Comparison of ENCODE assay signal across 9 cellular contexts in genomic region chr4:145732001-145732400, GRCh38. TPM values are rescaled to one million over a fixed set of nuclear protein-coding genes. Genes with fewer than 3 reads are reported as not detected.
DNase-seq lines count a peak whose midpoint lies in the region; FAIRE-seq and TF ChIP-seq lines count a peak whose summit lies in the region.
"Had no signal": no experiment of that assay in that cellular context is flagged by ENCODE, and none has a peak within 500 bp of the region (broad histone marks: within the 10 kb centered on the region; RNA-seq: fewer than 3 reads in every experiment).

No MANE protein-coding gene starts in this region.

- H3K9me3 ChIP-seq in PC-9 (ENCODE audit: insufficient read depth, low read depth) (no peaks in the 10 kb centered on the region), endothelial cell of umbilical vein (replicated peaks; ENCODE audit: control insufficient read depth, insufficient read depth, low read length) (no peaks in the 10 kb centered on the region), osteoblast (ENCODE audit: low read depth, low read length) (no peaks in the 10 kb centered on the region)

- no peaks in the 10 kb centered on the region for H3K27me3 Mint-ChIP-seq in Calu3 (ENCODE audit: unreplicated experiment)

- H3K27me3 ChIP-seq in PC-9 (ENCODE audit: insufficient read depth, low read depth) (no peaks in the 10 kb centered on the region), endothelial cell of umbilical vein (ENCODE audit: control insufficient read depth in 2 of 2, insufficient read depth in 2 of 2, low read length in 2 of 2) (no peaks in the 10 kb centered on the region), osteoblast (ENCODE audit: insufficient read depth, low read length) (no peaks in the 10 kb centered on the region)

- H4K20me1 ChIP-seq in PC-9 (ENCODE audit: insufficient read depth) (no peaks in the 10 kb centered on the region), endothelial cell of umbilical vein (replicated peaks; ENCODE audit: control insufficient read depth, extremely low read depth, insufficient read depth, low read length) (no peaks in the 10 kb centered on the region), osteoblast (ENCODE audit: insufficient read depth, low read length) (no peaks in the 10 kb centered on the region)

- peaks cover 32% of the 10 kb centered on the region for H3F3A ChIP-seq in PC-9 (ENCODE audit: insufficient read depth, low read depth)

- DNase-seq in Calu3 (no peak), PC-9 (no peak), endothelial cell of umbilical vein (ENCODE audit: low read depth, low spot score) (peak; percentile 8), osteoblast (ENCODE audit: insufficient read length, low spot score, missing footprints) (peak; percentile 63), NCI-H128 (lab: John Stamatoyannopoulos, UW; ENCODE audit: unreplicated experiment) (no peak), NOMO-1 treated with DMSO at 0.1 percent for 48 hours (lab: John Stamatoyannopoulos, UW; ENCODE audit: unreplicated experiment) (no peak), NCI-H510A (lab: John Stamatoyannopoulos, UW) (no peak), kidney glomerular epithelial cell (lab: John Stamatoyannopoulos, UW) (no peak)
- DNase-seq: activated CD8-positive, alpha-beta memory T cell treated with anti-CD3 and anti-CD28 coated beads, Interleukin-2, amount 50 U/mL, for 48 hours had no signal

- H3K4me3 ChIP-seq in PC-9 (peak overlapping the region; percentile 43; the same call in 1 of the 2 replicates), endothelial cell of umbilical vein (replicated peaks in 1 of 3; ENCODE audit: insufficient read depth in 1 of 3, low read depth in 1 of 3, low read length in 3 of 3) (no peak overlapping the region), osteoblast (ENCODE audit: insufficient read depth, low read length) (no peak overlapping the region)

- peak overlapping the region; percentile 74 for H3K27ac Mint-ChIP-seq in Calu3 (ENCODE audit: unreplicated experiment)

- no peak for TF ChIP-seq CTCF in Calu3 (IDR thresholded peaks at IDR 0.05; ENCODE audit: unreplicated experiment)
- TF ChIP-seq CTCF in PC-9 (conservative IDR thresholded peaks at IDR 0.05), result no peak
- no peak for TF ChIP-seq CTCF in endothelial cell of umbilical vein (IDR thresholded peaks at IDR 0.05; ENCODE audit: extremely low read depth in 1 of 2, insufficient read depth in 1 of 2, low read depth in 1 of 2, low read length in 2 of 2)
- TF ChIP-seq CTCF in osteoblast (IDR thresholded peaks at IDR 0.05; ENCODE audit: extremely low read depth, low read depth, low read length), result no peak

- H3K4me2 ChIP-seq in PC-9 (peak overlapping the region; percentile 79), endothelial cell of umbilical vein (ENCODE audit: insufficient read depth, low read length) (peak overlapping the region; percentile 63), osteoblast (ENCODE audit: insufficient read depth, low read length) (peak overlapping the region; percentile 75)

- H2AFZ ChIP-seq in PC-9 (0 out of 2 replicates have a peak overlapping the region, but pooled peaks have one; percentile 28), endothelial cell of umbilical vein (ENCODE audit: low read depth, low read length) (peak overlapping the region; percentile 86), osteoblast (ENCODE audit: low read length) (peak overlapping the region; percentile 76)

- no peak for TF ChIP-seq POLR2A in endothelial cell of umbilical vein (IDR thresholded peaks at IDR 0.05; ENCODE audit: low read depth, low read length)

- BruUV-seq in Calu3 (replicated peaks; lab: Mats Ljungman, UMichigan), result no TSS peak
- TSS peak; percentile 41 for BruUV-seq in PC-9 (replicated peaks; lab: Mats Ljungman, UMichigan)
- BruUV-seq in endothelial cell of umbilical vein (replicated peaks; lab: Mats Ljungman, UMichigan), result no TSS peak

- peaks cover 23% of the 10 kb centered on the region for H3K36me3 Mint-ChIP-seq in Calu3 (ENCODE audit: insufficient read depth, unreplicated experiment)

- POLR2A ChIA-PET in PC-9 (lab: Charles Lee; ENCODE audit: unreplicated experiment), result no interaction called here
- POLR2A ChIA-PET in endothelial cell of umbilical vein (lab: Charles Lee), result no interaction called here

- FAIRE-seq in endothelial cell of umbilical vein (lab: Jason Lieb, UNC), result no peak

- peaks cover 29% of the 10 kb centered on the region for H3K4me1 Mint-ChIP-seq in Calu3 (ENCODE audit: low read depth, unreplicated experiment)

- H3K79me2 ChIP-seq in PC-9 (ENCODE audit: low read depth), result no peaks in the 10 kb centered on the region
- H3K79me2 ChIP-seq in endothelial cell of umbilical vein (ENCODE audit: control insufficient read depth, insufficient read depth, low read length), result no peaks in the 10 kb centered on the region
- no peaks in the 10 kb centered on the region for H3K79me2 ChIP-seq in osteoblast (ENCODE audit: insufficient read depth, low read length)

- no peaks in the 10 kb centered on the region for H3K9me3 Mint-ChIP-seq in Calu3 (ENCODE audit: low read depth, unreplicated experiment)

- no peaks in the 10 kb centered on the region for H3K9me1 ChIP-seq in endothelial cell of umbilical vein (replicated peaks; ENCODE audit: control insufficient read depth, extremely low read depth, insufficient read depth, low read length)

- H3K36me3 ChIP-seq in PC-9 (ENCODE audit: low read depth) (no peaks in the 10 kb centered on the region), endothelial cell of umbilical vein (ENCODE audit: control insufficient read depth in 2 of 2, extremely low read depth in 1 of 2, insufficient read depth in 2 of 2, low read length in 2 of 2) (no peaks in the 10 kb centered on the region), osteoblast (ENCODE audit: insufficient read depth, low read length) (no peaks in the 10 kb centered on the region)

- H3K4me3 Mint-ChIP-seq in Calu3 (ENCODE audit: low read depth, unreplicated experiment), result peak overlapping the region; percentile 59

- intact Hi-C loops in Calu3 (cut with micrococcal nuclease; ENCODE audit: unreplicated experiment) (loop anchor here (5.0 to 10.0 kb wide), 4 partner anchors 50 to 247 kb away; partner anchors contain the start of genes C4orf51, SMAD1 and ZNF827), PC-9 (cut with micrococcal nuclease; ENCODE audit: unreplicated experiment) (loop anchor here (5.0 to 10.0 kb wide), 3 partner anchors 445 to 1885 kb away; partner anchors contain the start of genes LSM6 and TMEM184C), endothelial cell of umbilical vein (cut with micrococcal nuclease) (loop anchor here (5.0 kb wide), 3 partner anchors 250 to 605 kb away; partner anchors contain the start of genes LSM6 and SMAD1)

- CTCF ChIA-PET in Calu3 (lab: Charles Lee), result interaction anchor here (1.0 kb wide), 1 partner anchor 113 kb away, joined by 4 read pairs; the partner anchor contains the start of gene MMAA
- CTCF ChIA-PET in PC-9 (lab: Charles Lee), result no interaction called here
- CTCF ChIA-PET in endothelial cell of umbilical vein (lab: Charles Lee), result interaction anchor here (0.6 to 1.0 kb wide), 2 partner anchors 39 to 578 kb away, joined by 3 read pairs; no protein-coding TSS in a partner anchor

- dilution Hi-C loops in endothelial cell of umbilical vein (cut with MboI; ENCODE audit: extremely low pct_ligation_motif_present, low sequenced_read_pairs), result no loop called here

- no peaks in the 10 kb centered on the region for H3K9me2 ChIP-seq in PC-9 (ENCODE audit: insufficient read depth)

- H3K27ac ChIP-seq in PC-9 (peak overlapping the region; percentile 100), endothelial cell of umbilical vein (ENCODE audit: insufficient read depth, low read depth, low read length) (peak overlapping the region; percentile 54), osteoblast (ENCODE audit: low read depth, low read length) (no peak overlapping the region)

- H3K4me1 ChIP-seq in PC-9 (replicated peaks; ENCODE audit: insufficient read depth) (peaks cover 39% of the 10 kb centered on the region), endothelial cell of umbilical vein (ENCODE audit: control insufficient read depth, extremely low read depth, insufficient read depth, low read length) (peaks cover 41% of the 10 kb centered on the region), osteoblast (ENCODE audit: insufficient read depth, low read length) (peaks cover 42% of the 10 kb centered on the region)

- H3K9ac ChIP-seq in endothelial cell of umbilical vein (replicated peaks; ENCODE audit: extremely low read depth, insufficient read depth, low read length), result peak overlapping the region; percentile 13

TF ChIP-seq in endothelial cell of umbilical vein, 7 proteins besides CTCF, POLR2A, EP300 and RAD21:
- TF ChIP-seq GATA2 (IDR thresholded peaks at IDR 0.05; ENCODE audit: insufficient read depth, insufficient read length, low read depth, low read length) (no peak), POLR2AphosphoS5 (IDR thresholded peaks at IDR 0.05; ENCODE audit: insufficient read depth, low read depth, low read length) (no peak), MAX (IDR thresholded peaks at IDR 0.05; ENCODE audit: insufficient read depth, insufficient read length) (no peak), EZH2 (IDR thresholded peaks at IDR 0.05; ENCODE audit: borderline replicate concordance, low read depth, low read length, severe bottlenecking) (no peak), MYC (IDR thresholded peaks at IDR 0.05; ENCODE audit: low read depth, low read length) (no peak), FOS (IDR thresholded peaks at IDR 0.05; ENCODE audit: borderline replicate concordance, insufficient read depth, low read length) (no peak), JUN (IDR thresholded peaks at IDR 0.05; ENCODE audit: borderline replicate concordance, insufficient read depth, insufficient read length, low read depth) (no peak)

RNA-seq across cellular contexts. Expression of gene C4orf51, which starts 52.1 kb away (rescaled TPM):
- total RNA-seq in Calu3 (2022), result not detected in 2 replicates
- not detected in 2 replicates for total RNA-seq in PC-9 (2021)
- not detected in 2 replicates for total RNA-seq in endothelial cell of umbilical vein
- not detected in 2 replicates for polyA plus RNA-seq in endothelial cell of umbilical vein
- not detected in 2 replicates for polyA plus RNA-seq in endothelial cell of umbilical vein (2011; cell fraction: cytosol; rRNA removed)
- polyA plus RNA-seq in endothelial cell of umbilical vein (2011; cell fraction: nucleus; rRNA removed), result not detected in 2 replicates
- polyA plus RNA-seq in endothelial cell of umbilical vein (2012), result not detected in 2 replicates
- polyA minus RNA-seq in endothelial cell of umbilical vein, result not detected in 2 replicates
- polyA minus RNA-seq in endothelial cell of umbilical vein (2011; cell fraction: cytosol; rRNA and poly(A)+ RNA removed), result not detected
- polyA minus RNA-seq in endothelial cell of umbilical vein (2011; cell fraction: nucleus; rRNA and poly(A)+ RNA removed), result not detected in 2 replicates
- total RNA-seq in osteoblast, result not detected in 2 replicates

Comparison
In these comparisons a context has a peak if more than half of its experiments do, and no peak if none do; other contexts are left out.
1. DNase-seq: peak in endothelial cell of umbilical vein (single experiment) and osteoblast (single experiment); none in Calu3 (single experiment), PC-9 (0 of 2), NCI-H128 (single experiment), NOMO-1 treated with DMSO at 0.1 percent for 48 hours (single experiment), NCI-H510A (single experiment) and kidney glomerular epithelial cell (single experiment).
2. H2AFZ ChIP-seq: peak in every context shown above with its lines; median percentile 86 in endothelial cell of umbilical vein; 76 in osteoblast; 28 in PC-9.
3. Peak in every context shown above with its lines, with median percentiles within 50 percentile points of each other: H3K4me2 ChIP-seq.